ENCODE assay signal across 28 cellular contexts in genomic region chr6:17957904-17958303, GRCh38. TPM values are rescaled to one million over a fixed set of nuclear protein-coding genes. Genes with fewer than 3 reads are reported as not detected.
DNase-seq lines count a peak whose midpoint lies in the region; ATAC-seq, FAIRE-seq and TF ChIP-seq lines count a peak whose summit lies in the region.
"Had no signal": no experiment of that assay in that cellular context is flagged by ENCODE, and none has a peak within 500 bp of the region (broad histone marks: within the 10 kb centered on the region; RNA-seq: fewer than 3 reads in every experiment).

No MANE protein-coding gene starts in this region.

- H3K27me3 Mint-ChIP-seq in nephron (ENCODE audit: low read depth), result no peaks in the 10 kb centered on the region
- H3K27me3 Mint-ChIP-seq: stimulated activated memory B cell treated with anti-CD40 and anti-IgM and Interleukin-4, amounts not matched to agents 10 μg/mL and 1 μg/mL and 100 μg/mL, for 72 hours had no signal

- no peak overlapping the region for H3K9ac ChIP-seq in GM12878 (ENCODE audit: control insufficient read depth, insufficient read depth, low read length)

- no peak for TF ChIP-seq CTCF in GM12878 (IDR thresholded peaks at IDR 0.05 in 2 of 3, conservative IDR thresholded peaks at IDR 0.05 in 1 of 3; ENCODE audit: control insufficient read depth in 2 of 3, extremely low read depth in 1 of 3, insufficient read depth in 1 of 3, low read depth in 3 of 3, low read length in 3 of 3)
- no peak for TF ChIP-seq CTCF in nephron (IDR thresholded peaks at IDR 0.05; ENCODE audit: unreplicated experiment in 3 of 3)
- no peak for TF ChIP-seq CTCF in pancreas (IDR thresholded peaks at IDR 0.05)
- no peak for TF ChIP-seq CTCF in ovary (IDR thresholded peaks at IDR 0.05)

- TF ChIP-seq POLR2A in GM12878 (IDR thresholded peaks at IDR 0.05; ENCODE audit: low read depth, low read length), result no peak
- TF ChIP-seq POLR2A in ovary (IDR thresholded peaks at IDR 0.05), result no peak

- no peaks in the 10 kb centered on the region for H3K27me3 ChIP-seq in GM12878 (replicated peaks in 1 of 2; ENCODE audit: control insufficient read depth in 2 of 2, insufficient read depth in 2 of 2, low read length in 1 of 2)
- H3K27me3 ChIP-seq in pancreas, result no peaks in the 10 kb centered on the region
- no peaks in the 10 kb centered on the region for H3K27me3 ChIP-seq in ovary
- H3K27me3 ChIP-seq: suprapubic skin had no signal

- H3K36me3 ChIP-seq in GM12878 (ENCODE audit: control insufficient read depth in 2 of 2, insufficient read depth in 2 of 2, low read length in 1 of 2), result no peaks in the 10 kb centered on the region
- H3K36me3 ChIP-seq in pancreas, result no peaks in the 10 kb centered on the region
- H3K36me3 ChIP-seq in ovary, result no peaks in the 10 kb centered on the region
- H3K36me3 ChIP-seq: suprapubic skin had no signal

- peak overlapping the region; percentile 42 to 84 (median 70) for H3K27ac Mint-ChIP-seq in nephron
- H3K27ac Mint-ChIP-seq: activated naive CD8-positive, alpha-beta T cell treated with anti-CD3 and anti-CD28 coated beads, Interleukin-2, amount 10 ng/mL, durations not matched to agents 7 days and 5 days; activated T-helper 17 cell treated with anti-CD3 and anti-CD28 coated beads, Interleukin-2, amount 50 U/mL, for 72 hours; CD8-positive, alpha-beta memory T cell; endodermal cell; nephron progenitor cell; stimulated activated memory B cell treated with anti-CD40 and anti-IgM and Interleukin-4, amounts not matched to agents 10 μg/mL and 1 μg/mL and 100 μg/mL, for 72 hours had no signal

- no peak overlapping the region for H3K4me2 ChIP-seq in GM12878 (ENCODE audit: control insufficient read depth, insufficient read depth)

- POLR2A ChIA-PET in GM12878 (lab: Charles Lee), result no interaction called here

- no peak overlapping the region for H2AFZ ChIP-seq in GM12878 (ENCODE audit: control insufficient read depth, low read depth, low read length)

- in situ Hi-C loops in GM12878 (cut with MboI), result no loop called here

- DNase-seq in GM12878 (ENCODE audit: low read depth, low spot score) (no peak), pancreas (no peak), ovary (no peak), NCI-H1092 (lab: John Stamatoyannopoulos, UW) (no peak), cerebellum (ENCODE audit: low spot score) (no peak)
- DNase-seq: activated CD4-positive, alpha-beta T cell treated with anti-CD3 and anti-CD28 coated beads, Interleukin-2, amount 50 U/mL, for 4 hours; activated CD8-positive, alpha-beta memory T cell treated with anti-CD3 and anti-CD28 coated beads, Interleukin-2, amount 50 U/mL, for 4 hours; activated naive CD8-positive, alpha-beta T cell treated with anti-CD3 and anti-CD28 coated beads, Interleukin-2, amount 10 ng/mL, durations not matched to agents 7 days and 5 days; CD8-positive, alpha-beta memory T cell; DMS53; endodermal cell; GDM1; glutamatergic neuron; NCI-H526; nephron progenitor cell; psoas muscle; RPMI8226; small intestine; T-helper 9 cell had no signal

- SMC1A ChIA-PET in GM12878 (lab: Charles Lee; ENCODE audit: uncharacterized antibody, unreplicated experiment), result interaction anchor here (0.8 kb wide), 1 partner anchor 545 kb away, joined by 3 read pairs; no protein-coding TSS in a partner anchor

- H3K79me2 ChIP-seq in GM12878 (ENCODE audit: control insufficient read depth, insufficient read depth, low read length), result no peaks in the 10 kb centered on the region

- CTCF ChIA-PET in GM12878 (lab: Yijun Ruan, JAX), result no interaction called here

- H3K4me1 ChIP-seq in GM12878 (ENCODE audit: control insufficient read depth, insufficient read depth, low read length) (no peaks in the 10 kb centered on the region), pancreas (no peaks in the 10 kb centered on the region), ovary (ENCODE audit: insufficient read depth) (peaks cover 14% of the 10 kb centered on the region)

- no TSS peak for BruUV-seq in GM12878 (replicated peaks; lab: Mats Ljungman, UMichigan)

- no peak for TF ChIP-seq RAD21 in GM12878 (IDR thresholded peaks at IDR 0.05; ENCODE audit: insufficient read depth, low read depth, low read length)

- intact Hi-C loops in GM12878 (cut with micrococcal nuclease; ENCODE audit: unreplicated experiment) (no loop called here), pancreas (cut with DNase I) (no loop called here), ovary (cut with DNase I) (no loop called here)

- RAD21 ChIA-PET in GM12878 (lab: Charles Lee; ENCODE audit: unreplicated experiment), result interaction anchor here (0.6 kb wide), 1 partner anchor 144 kb away, joined by 3 read pairs; no protein-coding TSS in a partner anchor

- ATAC-seq in GM19395 (IDR thresholded peaks at IDR 0.05; ENCODE audit: unreplicated experiment) (peak; percentile 21), HG02798 (IDR thresholded peaks at IDR 0.05; ENCODE audit: poor library complexity, unreplicated experiment) (peak; percentile 7), GM12878 (no peak), pancreas (no peak)

- WGBS in GM12878 (ENCODE audit: insufficient coverage, insufficient replicate concordance, low lambda C conversion rate, missing lambda C conversion rate), result 95% methylated on average over 2 of the region's 2 CpGs
- WGBS in pancreas, 2 donors, result 71 to 73% methylated on average over 2 of the region's 2 CpGs
- WGBS in ovary, 3 donors, result 86 to 93% (median 88%) methylated on average over 2 of the region's 2 CpGs

- H4K20me1 ChIP-seq in GM12878 (ENCODE audit: control insufficient read depth, insufficient read depth), result no peaks in the 10 kb centered on the region

- no peaks in the 10 kb centered on the region for H3K9me3 Mint-ChIP-seq in nephron
- H3K9me3 Mint-ChIP-seq: activated naive CD8-positive, alpha-beta T cell treated with anti-CD3 and anti-CD28 coated beads, Interleukin-2, amount 10 ng/mL, durations not matched to agents 7 days and 5 days; activated T-helper 17 cell treated with anti-CD3 and anti-CD28 coated beads, Interleukin-2, amount 50 U/mL, for 72 hours; endodermal cell; mesothelial cell of epicardium; nephron progenitor cell; stimulated activated memory B cell treated with anti-CD40 and anti-IgM and Interleukin-4, amounts not matched to agents 10 μg/mL and 1 μg/mL and 100 μg/mL, for 72 hours had no signal

- FAIRE-seq in GM12878 (lab: Jason Lieb, UNC) (no peak), pancreas (lab: Jason Lieb, UNC) (no peak)
- FAIRE-seq: colon, small intestine had no signal

- peaks cover 10% of the 10 kb centered on the region for H3K36me3 Mint-ChIP-seq in nephron (ENCODE audit: low read depth)
- H3K36me3 Mint-ChIP-seq: activated naive CD8-positive, alpha-beta T cell treated with anti-CD3 and anti-CD28 coated beads, Interleukin-2, amount 10 ng/mL, durations not matched to agents 7 days and 5 days had no signal

- peaks cover 54% of the 10 kb centered on the region for H3K4me1 Mint-ChIP-seq in nephron
- H3K4me1 Mint-ChIP-seq: activated T-helper 17 cell treated with anti-CD3 and anti-CD28 coated beads, Interleukin-2, amount 50 U/mL, for 72 hours; CD8-positive, alpha-beta memory T cell; nephron progenitor cell had no signal

- H3K4me3 Mint-ChIP-seq in nephron, result no peak overlapping the region
- H3K4me3 Mint-ChIP-seq: activated naive CD8-positive, alpha-beta T cell treated with anti-CD3 and anti-CD28 coated beads, Interleukin-2, amount 10 ng/mL, durations not matched to agents 7 days and 5 days; activated T-helper 17 cell treated with anti-CD3 and anti-CD28 coated beads, Interleukin-2, amount 50 U/mL, for 72 hours; CD8-positive, alpha-beta memory T cell; endodermal cell; mesothelial cell of epicardium; nephron progenitor cell; stimulated activated memory B cell treated with anti-CD40 and anti-IgM and Interleukin-4, amounts not matched to agents 10 μg/mL and 1 μg/mL and 100 μg/mL, for 72 hours had no signal

- H3K27ac ChIP-seq in GM12878 (ENCODE audit: control insufficient read depth, insufficient read depth) (no peak overlapping the region), pancreas (no peak overlapping the region), ovary (peak overlapping the region in 1 of 2 donors; percentile 2)
- H3K27ac ChIP-seq: HL-60, psoas muscle, suprapubic skin had no signal

- no peak for TF ChIP-seq EP300 in GM12878 (IDR thresholded peaks at IDR 0.05; ENCODE audit: borderline replicate concordance in 1 of 2, control insufficient read depth in 1 of 2, low read depth in 2 of 2, low read length in 2 of 2)
- TF ChIP-seq EP300 in ovary (IDR thresholded peaks at IDR 0.05), result no peak

- H3K9me3 ChIP-seq in GM12878 (replicated peaks; ENCODE audit: control insufficient read depth, insufficient read depth, low read length), result no peaks in the 10 kb centered on the region
- H3K9me3 ChIP-seq in pancreas, result no peaks in the 10 kb centered on the region
- no peaks in the 10 kb centered on the region for H3K9me3 ChIP-seq in ovary
- H3K9me3 ChIP-seq: psoas muscle, suprapubic skin had no signal

- no peak overlapping the region for H3K4me3 ChIP-seq in GM12878
- no peak overlapping the region for H3K4me3 ChIP-seq in pancreas
- H3K4me3 ChIP-seq in ovary, result no peak overlapping the region
- H3K4me3 ChIP-seq: psoas muscle, suprapubic skin had no signal

TF ChIP-seq in GM12878, 131 proteins besides CTCF, POLR2A, EP300 and RAD21:
- TF ChIP-seq HCFC1 (IDR thresholded peaks at IDR 0.05; ENCODE audit: low read length) (no peak), CREM (IDR thresholded peaks at IDR 0.05; ENCODE audit: low read depth) (0 out of 2 replicates have a peak, but pooled peaks have one; percentile 3), NR2C2 (IDR thresholded peaks at IDR 0.05; ENCODE audit: borderline replicate concordance, control insufficient read depth, insufficient read length, low read depth) (no peak)

RNA-seq across cellular contexts. Expression of gene KIF13A, which starts 29.5 kb away (rescaled TPM):
- total RNA-seq in GM12878 (2013; cell fraction: nucleolus; rRNA removed), result 1.2 and 1.4 TPM in 2 replicates
- total RNA-seq in GM12878 (2014; rRNA removed) (0.11 and 0.23 TPM in 2 replicates), GM12878 (2014; rRNA removed; fragmentation: Illumina TruSeq; extraction: Trizol) (0.13 and 0.32 TPM in 2 replicates), GM12878 (2021) (0.26 and 0.53 TPM in 2 replicates), pancreas (10 to 100 TPM; 11.8 to 18.1 (median 12.5) TPM), ovary (10 to 100 TPM; 19.6 to 44.4 (median 38.3) TPM), cerebellum (32.3 TPM)
- 0.26 TPM for polyA plus RNA-seq in GM12878 (2011; ENCODE audit: low read depth)
- polyA plus RNA-seq in GM12878 (2011; rRNA removed) (0.08 and 0.17 TPM in 2 replicates), GM12878 (2014; fragmentation: Illumina TruSeq; extraction: Trizol) (0.15 and 0.51 TPM in 2 replicates), GM12878 (2014; fragmentation: Nextera tagmentation; extraction: Ambion mirVana) (under 1 TPM; 0.02 to 0.07 TPM), GM12878 (2014; rRNA removed) (0.13 and 0.71 TPM in 2 replicates), GM12878 (2016; fragmentation: Nextera tagmentation; extraction: Ambion mirVana) (not detected), pancreas (10 to 100 TPM in 1 of 2 donors, 1 to 10 TPM in 1; 7.3 to 16.2 TPM), ovary (10 to 100 TPM; 18.4 to 38.0 TPM)
- polyA plus RNA-seq in GM12878 (2011; cell fraction: cytosol; rRNA removed), result 0.10 TPM in 2 replicates
- 0.04 and 0.06 TPM in 2 replicates for polyA plus RNA-seq in GM12878 (2011; cell fraction: nucleus; rRNA removed)
- 0.17 and 0.19 TPM in 2 replicates for polyA plus RNA-seq in GM12878 (2012)
- polyA minus RNA-seq in GM12878 (2011; rRNA and poly(A)+ RNA removed), result 0.10 and 1.0 TPM in 2 replicates
- 0.21 TPM in 1 of 2 replicates, not detected in the other for polyA minus RNA-seq in GM12878 (2011; cell fraction: cytosol; rRNA and poly(A)+ RNA removed)
- polyA minus RNA-seq in GM12878 (2011; cell fraction: nucleus; rRNA and poly(A)+ RNA removed), result 0.12 and 0.77 TPM in 2 replicates

Comparison
In these comparisons a context has a peak if more than half of its experiments do, and no peak if none do; other contexts are left out.
1. ATAC-seq: peak in GM19395 (single experiment) and HG02798 (single experiment); none in GM12878 (single experiment) and pancreas (0 of 4).
2. RNA of gene KIF13A, which starts 29.5 kb away (total RNA-seq): 19.6 to 44.4 TPM in ovary, 32.3 TPM in cerebellum (single experiment) and 11.8 to 18.1 TPM in pancreas; 0.11 to 1.4 TPM in GM12878; every median in the first group is over 4 times any median in the second.